18 cellular contexts compared by ENCODE assay signal in the genomic region with DNA sequence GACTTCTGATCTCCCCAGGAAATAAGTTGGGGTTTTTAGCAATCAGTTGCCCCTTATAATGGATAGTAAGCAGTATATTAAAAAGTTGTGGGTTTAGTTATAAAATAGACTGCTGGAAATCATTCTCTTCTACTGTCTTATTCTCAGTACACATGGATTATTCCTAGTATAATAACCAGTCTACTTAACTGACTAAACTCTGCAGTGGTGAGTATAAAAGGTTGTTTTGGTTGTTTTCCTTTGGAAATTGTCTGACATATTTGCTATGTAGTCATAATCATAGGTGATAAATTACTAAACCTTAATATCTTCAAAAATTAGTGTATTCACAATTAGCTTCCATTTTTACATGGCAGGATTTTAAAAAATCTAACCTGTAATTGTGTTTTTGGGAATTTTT. TPM values are rescaled to one million over a fixed set of nuclear protein-coding genes. Genes with fewer than 3 reads are reported as not detected.
A peak's percentile ranks its signal among the peaks of the same experiment; 100 is the strongest.
DNase-seq lines count a peak whose midpoint lies in the region; ATAC-seq and TF ChIP-seq lines count a peak whose summit lies in the region.
"Had no signal": no experiment of that assay in that cellular context is flagged by ENCODE, and none has a peak within 500 bp of the region (broad histone marks: within the 10 kb centered on the region; RNA-seq: fewer than 3 reads in every experiment).

No MANE protein-coding gene starts in this region.

- no peak overlapping the region for H3K18ac ChIP-seq in H9 (ENCODE audit: insufficient read length, low read depth, low read length)

- H2BK12ac ChIP-seq in H9 (ENCODE audit: insufficient read length, low read depth, low read length) = no peak overlapping the region

- no peak for DNase-seq in activated T-cell treated with anti-CD3 and anti-CD28 coated beads, Interleukin-2, amount 50 U/mL, for 24 hours
- DNase-seq in activated T-cell treated with anti-CD3 and anti-CD28 coated beads, Interleukin-2, amount 50 U/mL, for 1 hour = no peak
- DNase-seq in H9 (no peak), NCI-H2196 (lab: John Stamatoyannopoulos, UW; ENCODE audit: unreplicated experiment) (no peak), MV-4-11 (lab: John Stamatoyannopoulos, UW) (no peak)
- no peak for DNase-seq in effector memory CD8-positive, alpha-beta T cell
- no peak for DNase-seq in stimulated activated effector memory CD8-positive, alpha-beta T cell treated with anti-CD3 and anti-CD28 coated beads, Interleukin-12 subunit alpha, Interleukin-12 subunit beta, amount 100 ng/mL, for 72 hours (ENCODE audit: low spot score in 2 of 2)
- DNase-seq: DMS79, GOT3, MM.1S, NCI-H1105 treated with DMSO at 0.1 percent for 48 hours, NCI-H1930, NCI-H2171 treated with DMSO at 0.1 percent for 48 hours, NCI-H510A, Peyer's patch, SHP77 had no signal

- H3K56ac ChIP-seq in H9 (ENCODE audit: insufficient read length, low read depth, low read length) = no peak overlapping the region

- no peak overlapping the region for H3K27ac ChIP-seq in H9 (ENCODE audit: insufficient read length, low read depth, low read length)
- H3K27ac ChIP-seq: C4-2B, Peyer's patch had no signal

- H3T11ph ChIP-seq in H9 (ENCODE audit: low read length) = no peak overlapping the region

- no peaks in the 10 kb centered on the region for H3K27me3 Mint-ChIP-seq in activated T-cell treated with anti-CD3 and anti-CD28 coated beads, Interleukin-2, amount 50 U/mL, for 24 hours
- no peaks in the 10 kb centered on the region for H3K27me3 Mint-ChIP-seq in H9 (ENCODE audit: low read depth)
- H3K27me3 Mint-ChIP-seq in effector memory CD8-positive, alpha-beta T cell = no peaks in the 10 kb centered on the region

- peak overlapping the region; percentile 75 for H3K27ac Mint-ChIP-seq in activated T-cell treated with anti-CD3 and anti-CD28 coated beads, Interleukin-2, amount 50 U/mL, for 24 hours
- peak overlapping the region in 2 of 3 experiments; percentile 55 to 93; a peak in 4 of 7 replicates for H3K27ac Mint-ChIP-seq in H9
- H3K27ac Mint-ChIP-seq in effector memory CD8-positive, alpha-beta T cell = peak overlapping the region; percentile 34 to 67
- peak overlapping the region; percentile 53 for H3K27ac Mint-ChIP-seq in stimulated activated effector memory CD8-positive, alpha-beta T cell treated with anti-CD3 and anti-CD28 coated beads, Interleukin-12 subunit alpha, Interleukin-12 subunit beta, amount 100 ng/mL, for 72 hours

- no peaks in the 10 kb centered on the region for H3K79me1 ChIP-seq in H9 (ENCODE audit: insufficient read depth, low read depth, low read length, poor library complexity, severe bottlenecking)

- peaks cover 37% of the 10 kb centered on the region for H3K4me1 Mint-ChIP-seq in activated T-cell treated with anti-CD3 and anti-CD28 coated beads, Interleukin-2, amount 50 U/mL, for 24 hours (ENCODE audit: low read depth)
- peaks cover 41 to 57% of the 10 kb centered on the region in 2 experiments for H3K4me1 Mint-ChIP-seq in H9
- H3K4me1 Mint-ChIP-seq in effector memory CD8-positive, alpha-beta T cell (ENCODE audit: low read depth in 2 of 2) = peaks cover 18 to 36% of the 10 kb centered on the region in 2 donors
- H3K4me1 Mint-ChIP-seq in stimulated activated effector memory CD8-positive, alpha-beta T cell treated with anti-CD3 and anti-CD28 coated beads, Interleukin-12 subunit alpha, Interleukin-12 subunit beta, amount 100 ng/mL, for 72 hours = peaks cover 40% of the 10 kb centered on the region

- H3K9me3 Mint-ChIP-seq in activated T-cell treated with anti-CD3 and anti-CD28 coated beads, Interleukin-2, amount 50 U/mL, for 24 hours = no peaks in the 10 kb centered on the region
- H3K9me3 Mint-ChIP-seq in H9 = no peaks in the 10 kb centered on the region
- no peaks in the 10 kb centered on the region for H3K9me3 Mint-ChIP-seq in effector memory CD8-positive, alpha-beta T cell
- no peaks in the 10 kb centered on the region for H3K9me3 Mint-ChIP-seq in stimulated activated effector memory CD8-positive, alpha-beta T cell treated with anti-CD3 and anti-CD28 coated beads, Interleukin-12 subunit alpha, Interleukin-12 subunit beta, amount 100 ng/mL, for 72 hours

- H3K27me3 ChIP-seq in H9 (ENCODE audit: insufficient read depth, low read length) = no peaks in the 10 kb centered on the region
- H3K27me3 ChIP-seq: Peyer's patch had no signal

- no peak overlapping the region for H2AFZ ChIP-seq in H9 (ENCODE audit: low read length)

- H3K4me3 Mint-ChIP-seq in activated T-cell treated with anti-CD3 and anti-CD28 coated beads, Interleukin-2, amount 50 U/mL, for 24 hours = no peak overlapping the region
- peak overlapping the region; percentile 39 to 66; a peak in 4 of 5 replicates for H3K4me3 Mint-ChIP-seq in H9
- no peak overlapping the region for H3K4me3 Mint-ChIP-seq in effector memory CD8-positive, alpha-beta T cell
- H3K4me3 Mint-ChIP-seq in stimulated activated effector memory CD8-positive, alpha-beta T cell treated with anti-CD3 and anti-CD28 coated beads, Interleukin-12 subunit alpha, Interleukin-12 subunit beta, amount 100 ng/mL, for 72 hours = no peak overlapping the region

- no peak for ATAC-seq in effector memory CD8-positive, alpha-beta T cell (replicated peaks)
- peak; percentile 58 for ATAC-seq in stimulated activated effector memory CD8-positive, alpha-beta T cell treated with anti-CD3 and anti-CD28 coated beads, Interleukin-12 subunit alpha, Interleukin-12 subunit beta, amount 100 ng/mL, for 72 hours
- ATAC-seq in GM18505 (IDR thresholded peaks at IDR 0.05; ENCODE audit: unreplicated experiment) = no peak

- H3K36me3 Mint-ChIP-seq in activated T-cell treated with anti-CD3 and anti-CD28 coated beads, Interleukin-2, amount 50 U/mL, for 24 hours (ENCODE audit: low read depth) = peaks cover 54% of the 10 kb centered on the region
- H3K36me3 Mint-ChIP-seq in H9 (ENCODE audit: insufficient read depth in 1 of 3, low read depth in 3 of 3) = peaks cover under 1 to 20% (median 14%) of the 10 kb centered on the region in 3 experiments; a peak in 5 of 7 replicates
- peaks cover 12% of the 10 kb centered on the region for H3K36me3 Mint-ChIP-seq in effector memory CD8-positive, alpha-beta T cell (ENCODE audit: insufficient read depth)
- H3K36me3 Mint-ChIP-seq in stimulated activated effector memory CD8-positive, alpha-beta T cell treated with anti-CD3 and anti-CD28 coated beads, Interleukin-12 subunit alpha, Interleukin-12 subunit beta, amount 100 ng/mL, for 72 hours = peaks cover 24% of the 10 kb centered on the region

- H3K9ac ChIP-seq in H9 (ENCODE audit: extremely low read depth, insufficient read length, low read length) = no peak overlapping the region

- H2BK5ac ChIP-seq in H9 (ENCODE audit: insufficient read length, low read length) = no peak overlapping the region

- peaks cover 4% of the 10 kb centered on the region; the same call in 1 of the 2 replicates for H3K79me2 ChIP-seq in H9 (ENCODE audit: insufficient read depth, low read length)

- H3K23ac ChIP-seq in H9 (ENCODE audit: insufficient read length, low read depth, low read length) = no peak overlapping the region

- no peak for TF ChIP-seq CTCF in H9 (conservative IDR thresholded peaks at IDR 0.05)

- no peak for TF ChIP-seq POLR2A in GM18505 (IDR thresholded peaks at IDR 0.05; ENCODE audit: borderline replicate concordance, extremely low read depth, insufficient read depth, insufficient read length)

- no peak overlapping the region for H4K8ac ChIP-seq in H9 (replicated peaks; ENCODE audit: insufficient read length, low read depth, low read length)

- H4K20me1 ChIP-seq in H9 (ENCODE audit: control insufficient read depth, insufficient read depth, insufficient read length) = no peaks in the 10 kb centered on the region

- no peak overlapping the region for H2BK20ac ChIP-seq in H9 (ENCODE audit: low read depth, low read length, poor library complexity, severe bottlenecking)

- H3K4ac ChIP-seq in H9 (ENCODE audit: low read depth, low read length) = no peak overlapping the region

- no peak overlapping the region for H2BK120ac ChIP-seq in H9 (ENCODE audit: low read depth, low read length, poor library complexity, severe bottlenecking)

- no peak overlapping the region for H2AK5ac ChIP-seq in H9 (ENCODE audit: insufficient read length, low read length)

- no peaks in the 10 kb centered on the region for H3K9me3 ChIP-seq in H9 (ENCODE audit: control insufficient read depth, low read depth, low read length)
- H3K9me3 ChIP-seq: Peyer's patch had no signal

- H4K5ac ChIP-seq in H9 (ENCODE audit: insufficient read length, low read depth, low read length) = no peak overlapping the region

- peak overlapping the region; percentile 44 for H3K4me2 ChIP-seq in H9 (ENCODE audit: insufficient read depth, insufficient read length, low read length)

- no peak overlapping the region for H2BK15ac ChIP-seq in H9 (ENCODE audit: low read depth, low read length)

- no peaks in the 10 kb centered on the region for H3K23me2 ChIP-seq in H9 (ENCODE audit: insufficient read length, low read depth, low read length, poor library complexity, severe bottlenecking)

- peaks cover 9% of the 10 kb centered on the region for H3K4me1 ChIP-seq in H9 (ENCODE audit: insufficient read depth, low read length)
- H3K4me1 ChIP-seq: Peyer's patch had no signal

- H3K14ac ChIP-seq in H9 (ENCODE audit: insufficient read depth, low read length) = no peak overlapping the region

- no peak overlapping the region for H4K91ac ChIP-seq in H9 (ENCODE audit: insufficient read length, low read depth, low read length)

RNA-seq across cellular contexts. Expression of gene CTCF, which starts 31.4 kb away (rescaled TPM):
- total RNA-seq in H9 (2021) = 87.3 and 88.5 TPM in 2 replicates

RNA-seq across cellular contexts. Expression of gene CARMIL2, which starts 51.2 kb away (rescaled TPM):
- total RNA-seq in H9 (2021) = 57.7 and 58.5 TPM in 2 replicates

Comparison
In these comparisons a context has a peak if more than half of its experiments do, and no peak if none do; other contexts are left out.
1. H3K4me3 Mint-ChIP-seq: peak in H9 (2 of 2); none in activated T-cell treated with anti-CD3 and anti-CD28 coated beads, Interleukin-2, amount 50 U/mL, for 24 hours (single experiment), effector memory CD8-positive, alpha-beta T cell (0 of 2) and stimulated activated effector memory CD8-positive, alpha-beta T cell treated with anti-CD3 and anti-CD28 coated beads, Interleukin-12 subunit alpha, Interleukin-12 subunit beta, amount 100 ng/mL, for 72 hours (single experiment).
2. Peak in every context shown above with its lines, with median percentiles within 50 percentile points of each other: H3K27ac Mint-ChIP-seq.